10 cellular contexts compared by ENCODE assay signal in genomic region chr19:41045095-41045494, GRCh38. TPM values are rescaled to one million over a fixed set of nuclear protein-coding genes. Genes with fewer than 3 reads are reported as not detected.
A peak's percentile ranks its signal among the peaks of the same experiment; 100 is the strongest.
DNase-seq lines count a peak whose midpoint lies in the region; ATAC-seq, FAIRE-seq and TF ChIP-seq lines count a peak whose summit lies in the region.
"Not testable (repeated sequence)": the region's sequence is repeated elsewhere in the genome, so short reads cannot be mapped to it uniquely, and the experiment has no call there.
"Had no signal": no experiment of that assay in that cellular context is flagged by ENCODE, and none has a peak within 500 bp of the region (broad histone marks: within the 10 kb centered on the region; RNA-seq: fewer than 3 reads in every experiment).

No MANE protein-coding gene starts in this region.

- peaks cover 0 to 12% (median 0%) of the 10 kb centered on the region in 9 donors for H3K27me3 ChIP-seq in heart left ventricle
- H3K27me3 ChIP-seq in lower lobe of right lung (ENCODE audit: low read depth): not testable (repeated sequence)

- ATAC-seq in A549 (peak; percentile 69), heart left ventricle (peak in 3 of 4 donors; percentile 54 to 91 (median 56)), lower lobe of right lung (peak; percentile 33 to 69)
- ATAC-seq in activated T-helper 17 cell treated with anti-CD3 and anti-CD28 coated beads, Interleukin-2, amount 50 U/mL, for 72 hours (replicated peaks): peak; percentile 79
- peak; percentile 71 for ATAC-seq in stimulated activated effector memory CD8-positive, alpha-beta T cell treated with anti-CD3 and anti-CD28 coated beads, Interleukin-12 subunit alpha, Interleukin-12 subunit beta, amount 100 ng/mL, for 72 hours

- CTCF ChIA-PET in A549 (lab: Yijun Ruan, JAX): interaction anchor here (0.6 to 1.9 kb wide), 8 partner anchors 13 to 553 kb away, joined by 3 to 6 read pairs (median 3); no protein-coding TSS in a partner anchor

- not testable (repeated sequence) for H3K4me2 ChIP-seq in A549

- not testable (repeated sequence) for H3K9me3 Mint-ChIP-seq in activated T-helper 17 cell treated with anti-CD3 and anti-CD28 coated beads, Interleukin-2, amount 50 U/mL, for 72 hours; stimulated activated effector memory CD8-positive, alpha-beta T cell treated with anti-CD3 and anti-CD28 coated beads, Interleukin-12 subunit alpha, Interleukin-12 subunit beta, amount 100 ng/mL, for 72 hours

- not testable (repeated sequence) for TF ChIP-seq RAD21 in A549 (conservative IDR thresholded peaks at IDR 0.05 in 1 of 2, IDR thresholded peaks at IDR 0.05 in 1 of 2)

- H3K36me3 Mint-ChIP-seq in activated T-helper 17 cell treated with anti-CD3 and anti-CD28 coated beads, Interleukin-2, amount 50 U/mL, for 72 hours (ENCODE audit: low read depth); stimulated activated effector memory CD8-positive, alpha-beta T cell treated with anti-CD3 and anti-CD28 coated beads, Interleukin-12 subunit alpha, Interleukin-12 subunit beta, amount 100 ng/mL, for 72 hours: not testable (repeated sequence)

- TF ChIP-seq POLR2A in A549 (IDR thresholded peaks at IDR 0.05; ENCODE audit: low read length); GM12891 (IDR thresholded peaks at IDR 0.05; ENCODE audit: low read depth, low read length); heart left ventricle (IDR thresholded peaks at IDR 0.05): not testable (repeated sequence)

- not testable (repeated sequence) for H3K4me3 Mint-ChIP-seq in activated T-helper 17 cell treated with anti-CD3 and anti-CD28 coated beads, Interleukin-2, amount 50 U/mL, for 72 hours; stimulated activated effector memory CD8-positive, alpha-beta T cell treated with anti-CD3 and anti-CD28 coated beads, Interleukin-12 subunit alpha, Interleukin-12 subunit beta, amount 100 ng/mL, for 72 hours

- TF ChIP-seq EP300 in A549 (IDR thresholded peaks at IDR 0.05): not testable (repeated sequence)

- H3K4me1 ChIP-seq in A549, heart left ventricle, lower lobe of right lung: not testable (repeated sequence)

- H3K27me3 Mint-ChIP-seq in activated T-helper 17 cell treated with anti-CD3 and anti-CD28 coated beads, Interleukin-2, amount 50 U/mL, for 72 hours: peaks cover 15% of the 10 kb centered on the region

- intact Hi-C loops in heart left ventricle (cut with DNase I); lower lobe of right lung (cut with DNase I): not testable (repeated sequence)

- TF ChIP-seq CTCF in A549 (IDR thresholded peaks at IDR 0.05); heart left ventricle (IDR thresholded peaks at IDR 0.05); lower lobe of right lung (IDR thresholded peaks at IDR 0.05): not testable (repeated sequence)

- H3K36me3 ChIP-seq in heart left ventricle, lower lobe of right lung: not testable (repeated sequence)

- H3K27ac ChIP-seq in A549, heart left ventricle, lower lobe of right lung: not testable (repeated sequence)

- POLR2A ChIA-PET in A549 (lab: Yijun Ruan, JAX): not testable (repeated sequence)

- H3K4me3 ChIP-seq in A549, heart left ventricle, lower lobe of right lung: not testable (repeated sequence)

- peak overlapping the region; percentile 29 for H3K27ac Mint-ChIP-seq in activated T-helper 17 cell treated with anti-CD3 and anti-CD28 coated beads, Interleukin-2, amount 50 U/mL, for 72 hours
- H3K27ac Mint-ChIP-seq in stimulated activated effector memory CD8-positive, alpha-beta T cell treated with anti-CD3 and anti-CD28 coated beads, Interleukin-12 subunit alpha, Interleukin-12 subunit beta, amount 100 ng/mL, for 72 hours: not testable (repeated sequence)

- not testable (repeated sequence) for H3K4me1 Mint-ChIP-seq in activated T-helper 17 cell treated with anti-CD3 and anti-CD28 coated beads, Interleukin-2, amount 50 U/mL, for 72 hours; stimulated activated effector memory CD8-positive, alpha-beta T cell treated with anti-CD3 and anti-CD28 coated beads, Interleukin-12 subunit alpha, Interleukin-12 subunit beta, amount 100 ng/mL, for 72 hours

- DNase-seq in A549 (ENCODE audit: low read depth in 1 of 2, low spot score in 1 of 2); GM12891 (ENCODE audit: insufficient read length, low spot score); heart left ventricle; lower lobe of right lung; stimulated activated effector memory CD8-positive, alpha-beta T cell treated with anti-CD3 and anti-CD28 coated beads, Interleukin-12 subunit alpha, Interleukin-12 subunit beta, amount 100 ng/mL, for 72 hours (ENCODE audit: low spot score in 2 of 2): not testable (repeated sequence)
- DNase-seq in HT1080 (ENCODE audit: low read depth) (peak; percentile 34), RKO (ENCODE audit: low spot score) (peak; percentile 25)

- FAIRE-seq in A549 (lab: Jason Lieb, UNC): peak; percentile 99
- FAIRE-seq in GM12891 (lab: Jason Lieb, UNC): peak; percentile 67

- 7% methylated on average over 1 of the region's 1 CpG for WGBS in A549 (ENCODE audit: missing lambda C conversion rate)
- WGBS in heart left ventricle, 4 donors: 70 to 88% (median 79%) methylated on average over 1 of the region's 1 CpG

- not testable (repeated sequence) for H3K9me3 ChIP-seq in A549, heart left ventricle, lower lobe of right lung

RNA-seq across cellular contexts. Expression of gene CYP2A13, which starts 43.2 kb away (rescaled TPM):
- polyA plus RNA-seq in A549 (2011; rRNA removed) (not detected in 2 replicates), A549 (2017; fragmentation: RNase III; extraction: RNeasy Plus Mini Kit Qiagen cat#74134 plus additional on column Dnase treatment) (not detected in 3 replicates), heart left ventricle (not detected)
- polyA plus RNA-seq in A549 (2012; cell fraction: cytosol; rRNA removed): not detected in 2 replicates
- polyA plus RNA-seq in A549 (2012; cell fraction: nucleus; rRNA removed): not detected in 2 replicates
- polyA minus RNA-seq in A549 (2011; rRNA and poly(A)+ RNA removed): not detected in 2 replicates
- not detected for polyA plus RNA-seq in GM12891 (2012; ENCODE audit: low read depth, missing spikeins)
- not detected in 2 replicates for total RNA-seq in HT1080 (2014; rRNA removed; shearing (Covaris generic))
- polyA plus RNA-seq in HT1080 (2015; cell fraction: cytosol; rRNA removed): not detected in 2 replicates
- polyA plus RNA-seq in HT1080 (2015; cell fraction: nucleus; rRNA removed): not detected in 2 replicates
- not detected for total RNA-seq in activated T-helper 17 cell treated with anti-CD3 and anti-CD28 coated beads, Interleukin-2, amount 50 U/mL, for 72 hours
- total RNA-seq in heart left ventricle (not detected), lower lobe of right lung (not detected)
- total RNA-seq: CD8-positive, alpha-beta memory T cell; OCI-LY7 had no signal
- polyA plus RNA-seq: CD8-positive, alpha-beta memory T cell had no signal

RNA-seq across cellular contexts. Expression of gene CYP2B6, which starts 54.0 kb away (rescaled TPM):
- polyA plus RNA-seq in A549 (2011; rRNA removed) (0.04 TPM in 1 of 2 replicates, not detected in the other), A549 (2017; fragmentation: RNase III; extraction: RNeasy Plus Mini Kit Qiagen cat#74134 plus additional on column Dnase treatment) (not detected in 3 replicates), heart left ventricle (not detected)
- polyA plus RNA-seq in A549 (2012; cell fraction: cytosol; rRNA removed): not detected in 2 replicates
- not detected in 2 replicates for polyA plus RNA-seq in A549 (2012; cell fraction: nucleus; rRNA removed)
- polyA minus RNA-seq in A549 (2011; rRNA and poly(A)+ RNA removed): 0.19 and 0.21 TPM in 2 replicates
- not detected for polyA plus RNA-seq in GM12891 (2012; ENCODE audit: low read depth, missing spikeins)
- not detected in 2 replicates for total RNA-seq in HT1080 (2014; rRNA removed; shearing (Covaris generic))
- polyA plus RNA-seq in HT1080 (2015; cell fraction: cytosol; rRNA removed): not detected in 2 replicates
- polyA plus RNA-seq in HT1080 (2015; cell fraction: nucleus; rRNA removed): not detected in 2 replicates
- not detected for total RNA-seq in activated T-helper 17 cell treated with anti-CD3 and anti-CD28 coated beads, Interleukin-2, amount 50 U/mL, for 72 hours
- total RNA-seq in heart left ventricle (under 1 TPM in 1 of 9 donors, not detected in 8; 0.14 TPM), lower lobe of right lung (1.9 TPM)
- total RNA-seq: CD8-positive, alpha-beta memory T cell; OCI-LY7 had no signal
- polyA plus RNA-seq: CD8-positive, alpha-beta memory T cell had no signal
